ENCODE assay signal across 8 cellular contexts in genomic region chr19:43755256-43755801, GRCh38. TPM values are rescaled to one million over a fixed set of nuclear protein-coding genes. Genes with fewer than 3 reads are reported as not detected.
A peak's percentile ranks its signal among the peaks of the same experiment; 100 is the strongest.
DNase-seq lines count a peak whose midpoint lies in the region; ATAC-seq and TF ChIP-seq lines count a peak whose summit lies in the region.

No MANE protein-coding gene starts in this region.

- no peaks in the 10 kb centered on the region for H3K27me3 ChIP-seq in left lung

- CTCF ChIA-PET in activated CD4-positive, alpha-beta T cell treated with anti-CD3 and anti-CD28 coated beads, Interleukin-2, amount 10 ng/mL, durations not matched to agents 7 days and 5 days (lab: Charles Lee): interaction anchor here (0.6 to 7.8 kb wide), 3 partner anchors 11 to 1178 kb away, joined by 3 to 81 read pairs (median 3); no protein-coding TSS in a partner anchor

- peak overlapping the region; percentile 97 for H3K4me3 Mint-ChIP-seq in activated CD4-positive, alpha-beta T cell treated with anti-CD3 and anti-CD28 coated beads, Interleukin-2, amount 10 ng/mL, durations not matched to agents 7 days and 5 days
- peak overlapping the region; percentile 97 for H3K4me3 Mint-ChIP-seq in dendritic cell treated with granulocyte-macrophage colony-stimulating factor and Interleukin-4, amounts not matched to agents 40 ng/mL and 50 ng/mL, for 4 days

- H3K4me1 Mint-ChIP-seq in activated CD4-positive, alpha-beta T cell treated with anti-CD3 and anti-CD28 coated beads, Interleukin-2, amount 10 ng/mL, durations not matched to agents 7 days and 5 days: peaks cover 60% of the 10 kb centered on the region
- peaks cover 67% of the 10 kb centered on the region for H3K4me1 Mint-ChIP-seq in dendritic cell treated with granulocyte-macrophage colony-stimulating factor and Interleukin-4, amounts not matched to agents 40 ng/mL and 50 ng/mL, for 4 days (ENCODE audit: low read depth)

- intact Hi-C loops in dendritic cell treated with granulocyte-macrophage colony-stimulating factor and Interleukin-4, amounts not matched to agents 40 ng/mL and 50 ng/mL, for 4 days (cut with micrococcal nuclease): loop anchor here (1.0 kb wide), 1 partner anchor 10 kb away; no protein-coding TSS in a partner anchor
- intact Hi-C loops in left lung (cut with DNase I): no loop called here

- no peaks in the 10 kb centered on the region for H3K9me3 ChIP-seq in left lung

- peaks cover 48% of the 10 kb centered on the region for H3K36me3 Mint-ChIP-seq in activated CD4-positive, alpha-beta T cell treated with anti-CD3 and anti-CD28 coated beads, Interleukin-2, amount 10 ng/mL, durations not matched to agents 7 days and 5 days (ENCODE audit: low read depth)
- peaks cover 37% of the 10 kb centered on the region for H3K36me3 Mint-ChIP-seq in dendritic cell treated with granulocyte-macrophage colony-stimulating factor and Interleukin-4, amounts not matched to agents 40 ng/mL and 50 ng/mL, for 4 days (ENCODE audit: low read depth)

- TF ChIP-seq CTCF in left lung (IDR thresholded peaks at IDR 0.05): no peak

- no peaks in the 10 kb centered on the region for H3K27me3 Mint-ChIP-seq in activated CD4-positive, alpha-beta T cell treated with anti-CD3 and anti-CD28 coated beads, Interleukin-2, amount 10 ng/mL, durations not matched to agents 7 days and 5 days
- no peaks in the 10 kb centered on the region for H3K27me3 Mint-ChIP-seq in dendritic cell treated with granulocyte-macrophage colony-stimulating factor and Interleukin-4, amounts not matched to agents 40 ng/mL and 50 ng/mL, for 4 days

- DNase-seq in DMS153 (lab: John Stamatoyannopoulos, UW): peak; percentile 59
- peak; percentile 65 to 91 for DNase-seq in NCI-H526 (lab: John Stamatoyannopoulos, UW)
- peak; percentile 86 for DNase-seq in activated CD4-positive, alpha-beta T cell treated with anti-CD3 and anti-CD28 coated beads, Interleukin-2, amount 10 ng/mL, durations not matched to agents 7 days and 5 days
- DNase-seq in left lung: peak; percentile 88 to 93
- DNase-seq in stimulated activated CD4-positive, alpha-beta T cell treated with anti-CD3 and anti-CD28 coated beads, Interleukin-4, amount 100 ng/mL, for 4 hours: peak; percentile 75 to 77

- POLR2A ChIA-PET in activated CD4-positive, alpha-beta T cell treated with anti-CD3 and anti-CD28 coated beads, Interleukin-2, amount 10 ng/mL, durations not matched to agents 7 days and 5 days (lab: Charles Lee): interaction anchor here (0.5 to 2.1 kb wide), 3 partner anchors 23 to 1886 kb away, joined by 3 to 6 read pairs (median 3); no protein-coding TSS in a partner anchor

- no peaks in the 10 kb centered on the region for H3K9me3 Mint-ChIP-seq in activated CD4-positive, alpha-beta T cell treated with anti-CD3 and anti-CD28 coated beads, Interleukin-2, amount 10 ng/mL, durations not matched to agents 7 days and 5 days
- H3K9me3 Mint-ChIP-seq in dendritic cell treated with granulocyte-macrophage colony-stimulating factor and Interleukin-4, amounts not matched to agents 40 ng/mL and 50 ng/mL, for 4 days: no peaks in the 10 kb centered on the region

- H3K4me3 ChIP-seq in left lung: peak overlapping the region; percentile 66 to 92

- peaks cover 16 to 68% of the 10 kb centered on the region in 2 donors for H3K4me1 ChIP-seq in left lung

- H3K36me3 ChIP-seq in left lung: peaks cover 0 to 20% of the 10 kb centered on the region in 2 donors

- H3K27ac Mint-ChIP-seq in activated CD4-positive, alpha-beta T cell treated with anti-CD3 and anti-CD28 coated beads, Interleukin-2, amount 10 ng/mL, durations not matched to agents 7 days and 5 days: peak overlapping the region; percentile 99
- H3K27ac Mint-ChIP-seq in dendritic cell treated with granulocyte-macrophage colony-stimulating factor and Interleukin-4, amounts not matched to agents 40 ng/mL and 50 ng/mL, for 4 days: peak overlapping the region; percentile 97

- ATAC-seq in HG03039 (IDR thresholded peaks at IDR 0.05; ENCODE audit: unreplicated experiment): peak; percentile 18
- peak; percentile 57 for ATAC-seq in left lung
- no peak for ATAC-seq in GM18867 (IDR thresholded peaks at IDR 0.05; ENCODE audit: unreplicated experiment)

- peak overlapping the region; percentile 99 for H3K27ac ChIP-seq in left lung

RNA-seq across cellular contexts. Expression of gene SMG9, which starts 0.6 kb away (rescaled TPM):
- 10 to 100 TPM; 69.1 to 71.0 TPM for total RNA-seq in activated CD4-positive, alpha-beta T cell treated with anti-CD3 and anti-CD28 coated beads, Interleukin-2, amount 10 ng/mL, durations not matched to agents 7 days and 5 days
- 10 to 100 TPM; 40.9 to 49.6 TPM for total RNA-seq in left lung

RNA-seq across cellular contexts. Expression of gene KCNN4, which starts 25.4 kb away (rescaled TPM):
- 10 to 100 TPM; 31.9 to 34.5 TPM for total RNA-seq in activated CD4-positive, alpha-beta T cell treated with anti-CD3 and anti-CD28 coated beads, Interleukin-2, amount 10 ng/mL, durations not matched to agents 7 days and 5 days
- total RNA-seq in left lung: 10 to 100 TPM in 1 of 2 donors, 1 to 10 TPM in 1; 9.6 to 21.5 TPM

RNA-seq across cellular contexts. Expression of gene IRGC, which starts 39.5 kb away (rescaled TPM):
- not detected for total RNA-seq in activated CD4-positive, alpha-beta T cell treated with anti-CD3 and anti-CD28 coated beads, Interleukin-2, amount 10 ng/mL, durations not matched to agents 7 days and 5 days
- not detected for total RNA-seq in left lung

RNA-seq across cellular contexts. Expression of gene LYPD5, which starts 46.9 kb away (rescaled TPM):
- total RNA-seq in activated CD4-positive, alpha-beta T cell treated with anti-CD3 and anti-CD28 coated beads, Interleukin-2, amount 10 ng/mL, durations not matched to agents 7 days and 5 days: under 1 TPM; 0.62 to 0.79 TPM
- 1 to 10 TPM; 2.2 to 6.3 TPM for total RNA-seq in left lung
